25 cellular contexts compared by ENCODE assay signal in the genomic region with DNA sequence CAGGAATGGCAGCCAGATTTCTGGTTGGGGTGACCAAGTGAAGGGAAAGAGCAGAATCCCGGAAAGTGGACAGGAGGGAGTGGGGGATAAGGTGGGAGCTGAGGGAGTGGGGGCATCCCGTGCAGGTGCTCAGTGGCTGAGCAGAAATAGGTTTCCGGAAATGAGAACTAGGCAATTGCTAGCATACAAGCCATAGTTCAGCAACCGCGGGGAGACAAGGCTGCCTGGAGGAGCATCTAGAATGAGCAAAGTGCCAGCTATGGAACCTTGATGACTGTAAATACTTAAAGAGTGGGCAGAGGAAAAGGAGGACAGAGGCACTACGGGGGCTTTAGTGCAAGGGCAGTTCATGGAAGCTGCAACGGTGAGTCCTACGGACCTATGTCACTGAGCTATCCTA.
"Had no signal": no experiment of that assay in that cellular context is flagged by ENCODE, and none has a peak within 500 bp of the region (broad histone marks: within the 10 kb centered on the region; RNA-seq: fewer than 3 reads in every experiment).

No MANE protein-coding gene starts in this region.

- H3K36me3 ChIP-seq: brain microvascular endothelial cell, SJSA1 had no signal

- H3K9me3 ChIP-seq: SJSA1 had no signal

- H3K9me3 Mint-ChIP-seq: activated CD4-positive, alpha-beta memory T cell treated with anti-CD3 and anti-CD28 coated beads, Interleukin-2, amount 10 ng/mL, durations not matched to agents 7 days and 5 days; activated naive CD4-positive, alpha-beta T cell treated with anti-CD3 and anti-CD28 coated beads for 36 hours; WTC11 had no signal

- H3K27me3 ChIP-seq: brain microvascular endothelial cell, SJSA1 had no signal

- ATAC-seq: activated T-helper 17 cell treated with anti-CD3 and anti-CD28 coated beads, Interleukin-2, amount 50 U/mL, for 72 hours; PC-3; SK-N-SH treated with all-trans-retinoic acid at 6 μM for 48 hours; WTC11 had no signal

- H3K27ac Mint-ChIP-seq: activated CD4-positive, alpha-beta memory T cell treated with anti-CD3 and anti-CD28 coated beads, Interleukin-2, amount 10 ng/mL, durations not matched to agents 7 days and 5 days; activated naive CD4-positive, alpha-beta T cell treated with anti-CD3 and anti-CD28 coated beads for 36 hours; activated naive CD8-positive, alpha-beta T cell; activated T-helper 17 cell treated with anti-CD3 and anti-CD28 coated beads, Interleukin-2, amount 50 U/mL, for 72 hours; WTC11 had no signal

- H3K4me1 Mint-ChIP-seq: activated CD4-positive, alpha-beta memory T cell treated with anti-CD3 and anti-CD28 coated beads, Interleukin-2, amount 10 ng/mL, durations not matched to agents 7 days and 5 days; activated T-helper 17 cell treated with anti-CD3 and anti-CD28 coated beads, Interleukin-2, amount 50 U/mL, for 72 hours had no signal

- H3K4me3 Mint-ChIP-seq: activated CD4-positive, alpha-beta memory T cell treated with anti-CD3 and anti-CD28 coated beads, Interleukin-2, amount 10 ng/mL, durations not matched to agents 7 days and 5 days; activated naive CD4-positive, alpha-beta T cell treated with anti-CD3 and anti-CD28 coated beads for 36 hours; activated naive CD8-positive, alpha-beta T cell; activated T-helper 17 cell treated with anti-CD3 and anti-CD28 coated beads, Interleukin-2, amount 50 U/mL, for 72 hours; WTC11 had no signal

- H3K36me3 Mint-ChIP-seq: activated naive CD8-positive, alpha-beta T cell; WTC11 had no signal

- H3K27ac ChIP-seq: brain microvascular endothelial cell, SJSA1 had no signal

- DNase-seq: activated CD4-positive, alpha-beta memory T cell treated with anti-CD3 and anti-CD28 coated beads, Interleukin-2, amount 10 ng/mL, durations not matched to agents 7 days and 5 days; activated CD4-positive, alpha-beta T cell treated with anti-CD3 and anti-CD28 coated beads, Interleukin-2, amount 50 U/mL, for 1 hour; activated gamma-delta T cell; activated naive CD4-positive, alpha-beta T cell treated with anti-CD3 and anti-CD28 coated beads for 36 hours; activated T-cell treated with anti-CD3 and anti-CD28 coated beads for 4 hours; activated T-cell treated with anti-CD3 and anti-CD28 coated beads, Interleukin-2, amount 50 U/mL, for 48 hours; amygdala; brain microvascular endothelial cell; cerebellar nuclear complex; KG1; NCI-H1105; NCI-H1436; NCI-H1694 treated with DMSO at 0.1 percent for 48 hours; NCI-H2029 treated with DMSO at 0.1 percent for 48 hours; NCI-H345; NCI-H510A; NCI-H526 treated with DMSO at 0.1 percent for 48 hours; PC-3; SHP77; SW 1271 had no signal

- H3K4me1 ChIP-seq: SJSA1 had no signal

- H3K4me3 ChIP-seq: SJSA1 had no signal
